Comparison of ENCODE assay signal across 8 cellular contexts in the genomic region with DNA sequence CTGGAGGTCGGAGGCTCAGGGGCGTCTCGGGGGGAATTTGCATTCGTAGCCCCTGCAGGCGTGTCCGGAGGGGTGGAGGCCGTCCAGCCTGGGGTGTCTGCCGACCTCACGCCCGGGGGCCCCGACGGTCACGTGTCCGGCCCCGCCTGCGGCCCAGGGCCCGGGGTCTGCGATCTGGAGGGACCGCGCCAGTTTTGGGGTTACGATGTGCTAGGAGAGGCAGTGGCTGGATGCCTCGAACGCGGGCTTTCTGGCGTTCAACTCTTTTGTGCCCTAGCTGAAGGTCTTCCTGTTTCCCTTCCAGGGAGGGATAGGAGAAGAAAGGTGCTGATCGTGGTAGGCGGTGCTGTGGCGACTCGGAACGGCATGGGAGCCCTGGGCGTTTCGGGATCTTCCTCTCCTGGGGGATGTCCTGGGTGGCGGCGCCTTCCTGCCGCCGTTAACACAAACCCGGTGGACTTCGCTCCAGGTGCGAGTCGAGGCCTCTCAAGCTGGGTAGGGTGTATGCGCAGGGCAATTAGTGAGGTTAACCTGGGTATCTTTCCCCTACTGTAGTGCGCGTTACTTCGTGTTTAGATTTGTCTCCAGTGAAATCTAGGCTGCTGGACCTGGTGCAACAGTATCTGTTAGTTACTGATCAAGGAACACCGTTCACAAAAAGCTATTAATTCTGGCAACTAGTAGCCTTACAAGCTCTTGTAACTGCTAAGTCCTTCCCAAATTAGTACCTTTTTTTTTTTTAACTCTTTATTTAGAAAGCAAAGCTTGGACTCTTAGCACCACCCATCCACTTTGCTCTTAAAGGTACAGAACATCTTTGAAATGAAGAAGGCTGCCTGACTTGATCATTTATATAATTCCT. TPM values are rescaled to one million over a fixed set of nuclear protein-coding genes. Genes with fewer than 3 reads are reported as not detected.
DNase-seq lines count a peak whose midpoint lies in the region; ATAC-seq and TF ChIP-seq lines count a peak whose summit lies in the region.

No MANE protein-coding gene starts in this region.

- H3K27ac Mint-ChIP-seq in WTC11: no peak overlapping the region

- H3K4me3 Mint-ChIP-seq in WTC11: peak overlapping the region; percentile 80

- no peaks in the 10 kb centered on the region for H3K9me3 Mint-ChIP-seq in WTC11

- intact Hi-C loops in thyroid gland (cut with DNase I): no loop called here

- H3K36me3 ChIP-seq in ectodermal cell (ENCODE audit: control insufficient read depth, insufficient read depth, low read length) (no peaks in the 10 kb centered on the region), thyroid gland (no peaks in the 10 kb centered on the region)

- CTCF ChIA-PET in WTC11 (lab: Charles Lee): interaction anchor here (0.7 to 4.2 kb wide), 5 partner anchors 20 to 772 kb away, joined by 3 to 24 read pairs (median 7); no protein-coding TSS in a partner anchor

- H3K4me1 Mint-ChIP-seq in WTC11: peaks cover 62% of the 10 kb centered on the region

- no peak for TF ChIP-seq POLR2A in thyroid gland (IDR thresholded peaks at IDR 0.05)

- H3K4me1 ChIP-seq in ectodermal cell (ENCODE audit: control insufficient read depth, insufficient read depth, low read length) (peaks cover 15% of the 10 kb centered on the region), mononuclear cell (ENCODE audit: insufficient read depth, low read length) (peaks cover 61% of the 10 kb centered on the region), thyroid gland (peaks cover 37 to 54% of the 10 kb centered on the region in 2 donors)

- H3K27me3 ChIP-seq in ectodermal cell (ENCODE audit: control insufficient read depth, insufficient read depth, low read length, poor library complexity, severe bottlenecking) (peaks cover 18% of the 10 kb centered on the region), mononuclear cell (ENCODE audit: insufficient read depth, low read length) (no peaks in the 10 kb centered on the region), thyroid gland (no peaks in the 10 kb centered on the region)

- TF ChIP-seq CTCF in LNCaP clone FGC (IDR thresholded peaks at IDR 0.05; ENCODE audit: control insufficient read depth, extremely low read depth, insufficient read depth): no peak
- TF ChIP-seq CTCF in WTC11 (IDR thresholded peaks at IDR 0.05): no peak
- TF ChIP-seq CTCF in thyroid gland (IDR thresholded peaks at IDR 0.05): no peak

- H3K27ac ChIP-seq in ectodermal cell (ENCODE audit: insufficient read depth, low read depth, low read length, poor library complexity, severe bottlenecking) (no peak overlapping the region), thyroid gland (peak overlapping the region; percentile 84 to 97 (median 86))

- H3K9me3 ChIP-seq in ectodermal cell (ENCODE audit: control insufficient read depth, low read length) (no peaks in the 10 kb centered on the region), mononuclear cell (ENCODE audit: low read depth, low read length) (no peaks in the 10 kb centered on the region), thyroid gland (no peaks in the 10 kb centered on the region)

- ATAC-seq in WTC11: peak; percentile 3; the same call in 1 of the 2 replicates

- DNase-seq in SIG-M5 treated with dmso at 0.1 percent for 504 hours (lab: John Stamatoyannopoulos, UW; ENCODE audit: unreplicated experiment) (peak; percentile 55), SIG-M5 (lab: John Stamatoyannopoulos, UW) (no peak), LNCaP clone FGC (ENCODE audit: low read depth) (no peak), WTC11 (ENCODE audit: low spot score) (peak; percentile 36), thyroid gland (peak; percentile 47 to 50)
- DNase-seq in effector CD8-positive, alpha-beta T cell (lab: John Stamatoyannopoulos, UW): no peak

- H3K27me3 Mint-ChIP-seq in WTC11 (ENCODE audit: low read depth): peaks cover 2% of the 10 kb centered on the region; the same call in 1 of the 2 replicates

- POLR2A ChIA-PET in WTC11 (lab: Charles Lee): interaction anchor here (1.9 kb wide), 1 partner anchor 21 kb away, joined by 4 read pairs; no protein-coding TSS in a partner anchor

- no peaks in the 10 kb centered on the region for H3K36me3 Mint-ChIP-seq in WTC11

- peak overlapping the region; percentile 83 for H3K4me3 ChIP-seq in LNCaP clone FGC (ENCODE audit: low read depth, low read length)
- peak overlapping the region; percentile 96 for H3K4me3 ChIP-seq in ectodermal cell (ENCODE audit: insufficient read depth, low read depth, low read length)
- peak overlapping the region; percentile 92 for H3K4me3 ChIP-seq in mononuclear cell (ENCODE audit: low read length)
- H3K4me3 ChIP-seq in thyroid gland (replicated peaks in 1 of 3): peak overlapping the region; percentile 45 to 89 (median 82)

- WGBS in ectodermal cell, 2 experiments: 2% methylated on average over 45 of the region's 45 CpGs
- WGBS in thyroid gland, 2 donors: 2% methylated on average over 31 to 35 of the region's 45 CpGs

TF ChIP-seq in WTC11, 78 proteins besides CTCF, POLR2A, EP300 and RAD21 (continues in another document):
- TF ChIP-seq ZNF219 (CRISPR knock-in tag; IDR thresholded peaks at IDR 0.05; ENCODE audit: borderline replicate concordance) (no peak), NR2C2 (CRISPR knock-in tag; IDR thresholded peaks at IDR 0.05) (no peak), TEAD4 (CRISPR knock-in tag; IDR thresholded peaks at IDR 0.05) (no peak), ZNF512 (CRISPR knock-in tag; IDR thresholded peaks at IDR 0.05; ENCODE audit: borderline replicate concordance) (no peak), ZNF396 (CRISPR knock-in tag; IDR thresholded peaks at IDR 0.05; ENCODE audit: borderline replicate concordance) (no peak), ESRRA (CRISPR knock-in tag; IDR thresholded peaks at IDR 0.05; ENCODE audit: borderline replicate concordance) (no peak), USF1 (CRISPR knock-in tag; IDR thresholded peaks at IDR 0.05) (peak; percentile 90), ZNF416 (CRISPR knock-in tag; IDR thresholded peaks at IDR 0.05) (no peak), ETV6 (CRISPR knock-in tag; IDR thresholded peaks at IDR 0.05) (no peak; the same call in 1 of the 2 replicates)
- TF ChIP-seq, protein P1, sequence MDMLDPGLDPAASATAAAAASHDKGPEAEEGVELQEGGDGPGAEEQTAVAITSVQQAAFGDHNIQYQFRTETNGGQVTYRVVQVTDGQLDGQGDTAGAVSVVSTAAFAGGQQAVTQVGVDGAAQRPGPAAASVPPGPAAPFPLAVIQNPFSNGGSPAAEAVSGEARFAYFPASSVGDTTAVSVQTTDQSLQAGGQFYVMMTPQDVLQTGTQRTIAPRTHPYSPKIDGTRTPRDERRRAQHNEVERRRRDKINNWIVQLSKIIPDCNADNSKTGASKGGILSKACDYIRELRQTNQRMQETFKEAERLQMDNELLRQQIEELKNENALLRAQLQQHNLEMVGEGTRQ (CRISPR knock-in tag; IDR thresholded peaks at IDR 0.05): peak; percentile 92
- TF ChIP-seq, protein P2, sequence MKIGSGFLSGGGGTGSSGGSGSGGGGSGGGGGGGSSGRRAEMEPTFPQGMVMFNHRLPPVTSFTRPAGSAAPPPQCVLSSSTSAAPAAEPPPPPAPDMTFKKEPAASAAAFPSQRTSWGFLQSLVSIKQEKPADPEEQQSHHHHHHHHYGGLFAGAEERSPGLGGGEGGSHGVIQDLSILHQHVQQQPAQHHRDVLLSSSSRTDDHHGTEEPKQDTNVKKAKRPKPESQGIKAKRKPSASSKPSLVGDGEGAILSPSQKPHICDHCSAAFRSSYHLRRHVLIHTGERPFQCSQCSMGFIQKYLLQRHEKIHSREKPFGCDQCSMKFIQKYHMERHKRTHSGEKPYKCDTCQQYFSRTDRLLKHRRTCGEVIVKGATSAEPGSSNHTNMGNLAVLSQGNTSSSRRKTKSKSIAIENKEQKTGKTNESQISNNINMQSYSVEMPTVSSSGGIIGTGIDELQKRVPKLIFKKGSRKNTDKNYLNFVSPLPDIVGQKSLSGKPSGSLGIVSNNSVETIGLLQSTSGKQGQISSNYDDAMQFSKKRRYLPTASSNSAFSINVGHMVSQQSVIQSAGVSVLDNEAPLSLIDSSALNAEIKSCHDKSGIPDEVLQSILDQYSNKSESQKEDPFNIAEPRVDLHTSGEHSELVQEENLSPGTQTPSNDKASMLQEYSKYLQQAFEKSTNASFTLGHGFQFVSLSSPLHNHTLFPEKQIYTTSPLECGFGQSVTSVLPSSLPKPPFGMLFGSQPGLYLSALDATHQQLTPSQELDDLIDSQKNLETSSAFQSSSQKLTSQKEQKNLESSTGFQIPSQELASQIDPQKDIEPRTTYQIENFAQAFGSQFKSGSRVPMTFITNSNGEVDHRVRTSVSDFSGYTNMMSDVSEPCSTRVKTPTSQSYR (CRISPR knock-in tag; IDR thresholded peaks at IDR 0.05): no peak

RNA-seq across cellular contexts. Expression of gene AKAP1, which starts 1.3 kb away (rescaled TPM):
- total RNA-seq in WTC11 (2021) (55.9 to 74.5 TPM (median 56.2 TPM) in 3 replicates), mononuclear cell (6.9 TPM), thyroid gland (100 to 1,000 TPM in 1 of 4 donors, 10 to 100 TPM in 3; 91.6 to 105 (median 95.5) TPM)
- polyA plus RNA-seq in ectodermal cell (2013, experiment 1 of 4): 23.1 TPM
- 20.5 TPM for polyA plus RNA-seq in ectodermal cell (2013, experiment 2 of 4)
- 14.9 TPM for polyA plus RNA-seq in ectodermal cell (2013, experiment 3 of 4)
- 17.9 TPM for polyA plus RNA-seq in ectodermal cell (2013, experiment 4 of 4)

Comparison
In these comparisons a context has a peak if more than half of its experiments do, and no peak if none do; other contexts are left out.
1. DNase-seq: peak in SIG-M5 treated with dmso at 0.1 percent for 504 hours (single experiment), WTC11 (single experiment) and thyroid gland (2 of 2); none in SIG-M5 (single experiment), LNCaP clone FGC (single experiment) and effector CD8-positive, alpha-beta T cell (single experiment).
2. Peak in every context shown above with its lines, with median percentiles within 50 percentile points of each other: H3K4me3 ChIP-seq.